ENCODE assay signal across 8 cellular contexts in the genomic region with DNA sequence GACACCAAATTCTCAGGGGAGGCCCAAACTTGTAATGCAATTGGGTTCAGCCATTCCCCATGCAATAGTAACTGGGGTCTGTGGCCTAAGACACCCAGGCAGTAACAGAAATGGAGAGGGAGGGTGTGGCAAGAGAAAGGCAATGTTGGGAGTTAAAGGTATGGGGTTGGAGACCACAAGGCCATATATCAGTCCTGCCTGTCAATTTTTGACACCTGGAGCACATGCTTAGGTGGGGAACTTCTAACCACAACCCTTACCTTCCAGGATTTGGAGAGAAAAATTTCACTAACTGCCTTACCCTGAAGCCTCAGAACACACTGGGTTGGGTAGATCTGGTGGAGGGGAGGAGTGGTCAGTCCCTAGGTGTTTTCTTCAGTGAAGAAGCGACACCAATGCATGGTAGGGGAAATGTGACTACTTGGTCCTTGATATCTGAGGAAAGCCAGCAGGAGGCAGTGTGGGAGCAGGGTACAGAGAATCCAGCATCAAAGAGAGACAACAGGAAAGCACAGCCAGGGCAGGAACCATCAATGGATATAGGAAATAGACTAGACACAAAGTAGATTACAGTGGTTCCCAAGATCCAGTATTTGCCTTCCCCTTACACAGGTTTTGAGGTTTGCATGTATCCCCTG. TPM values are rescaled to one million over a fixed set of nuclear protein-coding genes. Genes with fewer than 3 reads are reported as not detected.
DNase-seq lines count a peak whose midpoint lies in the region; ATAC-seq and TF ChIP-seq lines count a peak whose summit lies in the region.

No MANE protein-coding gene starts in this region.

- peaks cover 0 to 31% (median 23%) of the 10 kb centered on the region in 4 donors for H3K36me3 ChIP-seq in liver (ENCODE audit: control insufficient read depth in 4 of 4, insufficient read depth in 3 of 4, low read depth in 1 of 4, low read length in 3 of 4)

- no peak overlapping the region for H3K27ac Mint-ChIP-seq in activated T-helper 17 cell treated with anti-CD3 and anti-CD28 coated beads, Interleukin-2, amount 50 U/mL, for 72 hours

- 95% methylated on average over 1 of the region's 1 CpG for WGBS in liver

- no peak overlapping the region for H3K4me3 ChIP-seq in liver (ENCODE audit: low read depth in 1 of 3, low read length in 3 of 3)

- no peak for TF ChIP-seq CTCF in liver (IDR thresholded peaks at IDR 0.05; ENCODE audit: low read depth, low read length, missing input control)

- H3K27me3 Mint-ChIP-seq in activated T-helper 17 cell treated with anti-CD3 and anti-CD28 coated beads, Interleukin-2, amount 50 U/mL, for 72 hours, result no peaks in the 10 kb centered on the region

- H3K4me1 ChIP-seq in liver (ENCODE audit: control insufficient read depth in 4 of 4, insufficient read depth in 4 of 4, low read length in 3 of 4), result no peaks in the 10 kb centered on the region

- TF ChIP-seq RAD21 in liver (IDR thresholded peaks at IDR 0.05), result peak; percentile 35 to 58

- no peaks in the 10 kb centered on the region for H3K4me1 Mint-ChIP-seq in activated T-helper 17 cell treated with anti-CD3 and anti-CD28 coated beads, Interleukin-2, amount 50 U/mL, for 72 hours

- no peaks in the 10 kb centered on the region for H3K9me3 Mint-ChIP-seq in activated T-helper 17 cell treated with anti-CD3 and anti-CD28 coated beads, Interleukin-2, amount 50 U/mL, for 72 hours

- no peak overlapping the region for H3K27ac ChIP-seq in liver (ENCODE audit: low read depth in 1 of 2, low read length in 2 of 2)

- DNase-seq in EH (ENCODE audit: low read depth), result peak; percentile 40
- DNase-seq in NCI-H226, result peak; percentile 2
- DNase-seq in cerebellum (ENCODE audit: low spot score), result no peak
- no peak for DNase-seq in NCI-H2171 (lab: John Stamatoyannopoulos, UW)

- ATAC-seq in activated T-helper 17 cell treated with anti-CD3 and anti-CD28 coated beads, Interleukin-2, amount 50 U/mL, for 72 hours (replicated peaks), result peak; percentile 75
- ATAC-seq in GM21619 (IDR thresholded peaks at IDR 0.05; ENCODE audit: unreplicated experiment) (no peak), GM18519 (IDR thresholded peaks at IDR 0.05; ENCODE audit: low FRiP score, unreplicated experiment) (no peak)

- H3K27me3 ChIP-seq in liver (ENCODE audit: control insufficient read depth in 4 of 4, insufficient read depth in 4 of 4, low read length in 3 of 4), result no peaks in the 10 kb centered on the region

- no peak overlapping the region for H3K9ac ChIP-seq in liver (ENCODE audit: low read depth in 1 of 2, low read length in 2 of 2)

- no peak overlapping the region for H3K4me3 Mint-ChIP-seq in activated T-helper 17 cell treated with anti-CD3 and anti-CD28 coated beads, Interleukin-2, amount 50 U/mL, for 72 hours

- peaks cover 18% of the 10 kb centered on the region for H3K36me3 Mint-ChIP-seq in activated T-helper 17 cell treated with anti-CD3 and anti-CD28 coated beads, Interleukin-2, amount 50 U/mL, for 72 hours (ENCODE audit: low read depth)

- H3K9me3 ChIP-seq in liver (ENCODE audit: control insufficient read depth in 4 of 4, low read length in 3 of 4), result no peaks in the 10 kb centered on the region

TF ChIP-seq in liver, 16 proteins besides CTCF, POLR2A, EP300 and RAD21:
- TF ChIP-seq SP1 (IDR thresholded peaks at IDR 0.05), result no peak
- TF ChIP-seq GABPA (IDR thresholded peaks at IDR 0.05 in 1 of 2, conservative IDR thresholded peaks at IDR 0.05 in 1 of 2), result no peak
- TF ChIP-seq ATF3 (IDR thresholded peaks at IDR 0.05), result no peak
- TF ChIP-seq, protein P1, sequence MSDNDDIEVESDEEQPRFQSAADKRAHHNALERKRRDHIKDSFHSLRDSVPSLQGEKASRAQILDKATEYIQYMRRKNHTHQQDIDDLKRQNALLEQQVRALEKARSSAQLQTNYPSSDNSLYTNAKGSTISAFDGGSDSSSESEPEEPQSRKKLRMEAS (IDR thresholded peaks at IDR 0.05), result no peak
- no peak for TF ChIP-seq NR2F2 (IDR thresholded peaks at IDR 0.05)
- TF ChIP-seq FOXA1 (IDR thresholded peaks at IDR 0.05), result no peak
- TF ChIP-seq RXRA (IDR thresholded peaks at IDR 0.05), result no peak
- no peak for TF ChIP-seq YY1 (IDR thresholded peaks at IDR 0.05)
- no peak for TF ChIP-seq JUND (IDR thresholded peaks at IDR 0.05)
- TF ChIP-seq, protein P2, sequence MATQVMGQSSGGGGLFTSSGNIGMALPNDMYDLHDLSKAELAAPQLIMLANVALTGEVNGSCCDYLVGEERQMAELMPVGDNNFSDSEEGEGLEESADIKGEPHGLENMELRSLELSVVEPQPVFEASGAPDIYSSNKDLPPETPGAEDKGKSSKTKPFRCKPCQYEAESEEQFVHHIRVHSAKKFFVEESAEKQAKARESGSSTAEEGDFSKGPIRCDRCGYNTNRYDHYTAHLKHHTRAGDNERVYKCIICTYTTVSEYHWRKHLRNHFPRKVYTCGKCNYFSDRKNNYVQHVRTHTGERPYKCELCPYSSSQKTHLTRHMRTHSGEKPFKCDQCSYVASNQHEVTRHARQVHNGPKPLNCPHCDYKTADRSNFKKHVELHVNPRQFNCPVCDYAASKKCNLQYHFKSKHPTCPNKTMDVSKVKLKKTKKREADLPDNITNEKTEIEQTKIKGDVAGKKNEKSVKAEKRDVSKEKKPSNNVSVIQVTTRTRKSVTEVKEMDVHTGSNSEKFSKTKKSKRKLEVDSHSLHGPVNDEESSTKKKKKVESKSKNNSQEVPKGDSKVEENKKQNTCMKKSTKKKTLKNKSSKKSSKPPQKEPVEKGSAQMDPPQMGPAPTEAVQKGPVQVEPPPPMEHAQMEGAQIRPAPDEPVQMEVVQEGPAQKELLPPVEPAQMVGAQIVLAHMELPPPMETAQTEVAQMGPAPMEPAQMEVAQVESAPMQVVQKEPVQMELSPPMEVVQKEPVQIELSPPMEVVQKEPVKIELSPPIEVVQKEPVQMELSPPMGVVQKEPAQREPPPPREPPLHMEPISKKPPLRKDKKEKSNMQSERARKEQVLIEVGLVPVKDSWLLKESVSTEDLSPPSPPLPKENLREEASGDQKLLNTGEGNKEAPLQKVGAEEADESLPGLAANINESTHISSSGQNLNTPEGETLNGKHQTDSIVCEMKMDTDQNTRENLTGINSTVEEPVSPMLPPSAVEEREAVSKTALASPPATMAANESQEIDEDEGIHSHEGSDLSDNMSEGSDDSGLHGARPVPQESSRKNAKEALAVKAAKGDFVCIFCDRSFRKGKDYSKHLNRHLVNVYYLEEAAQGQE (IDR thresholded peaks at IDR 0.05), result no peak
- TF ChIP-seq EGR1 (IDR thresholded peaks at IDR 0.05; ENCODE audit: low read depth in 2 of 2), result no peak

RNA-seq across cellular contexts. Expression of gene USP49, which starts 6.8 kb away (rescaled TPM):
- total RNA-seq in activated T-helper 17 cell treated with anti-CD3 and anti-CD28 coated beads, Interleukin-2, amount 50 U/mL, for 72 hours, result 10 to 100 TPM in 1 of 2 donors, 1 to 10 TPM in 1; 8.0 to 12.0 TPM
- 1 to 10 TPM; 1.8 to 3.4 TPM for total RNA-seq in liver
- under 1 TPM; 0.33 to 0.43 TPM for polyA plus RNA-seq in liver
- 18.5 TPM for total RNA-seq in cerebellum

RNA-seq across cellular contexts. Expression of gene MED20, which starts 18.9 kb away (rescaled TPM):
- 10 to 100 TPM; 20.5 to 22.6 TPM for total RNA-seq in activated T-helper 17 cell treated with anti-CD3 and anti-CD28 coated beads, Interleukin-2, amount 50 U/mL, for 72 hours
- total RNA-seq in liver, result 10 to 100 TPM; 10.5 to 11.9 TPM
- polyA plus RNA-seq in liver, result 1 to 10 TPM; 3.5 to 6.6 TPM
- 17.6 TPM for total RNA-seq in cerebellum

RNA-seq across cellular contexts. Expression of gene BYSL, which starts 19.3 kb away (rescaled TPM):
- 10 to 100 TPM; 23.3 to 53.1 TPM for total RNA-seq in activated T-helper 17 cell treated with anti-CD3 and anti-CD28 coated beads, Interleukin-2, amount 50 U/mL, for 72 hours
- total RNA-seq in liver (10 to 100 TPM in 1 of 2 donors, 1 to 10 TPM in 1; 7.6 to 11.6 TPM), cerebellum (10.3 TPM)
- 1 to 10 TPM; 5.4 to 9.6 TPM for polyA plus RNA-seq in liver

RNA-seq across cellular contexts. Expression of gene CCND3, which starts 39.6 kb away (rescaled TPM):
- total RNA-seq in activated T-helper 17 cell treated with anti-CD3 and anti-CD28 coated beads, Interleukin-2, amount 50 U/mL, for 72 hours, result 100 to 1,000 TPM; 297 to 332 TPM
- total RNA-seq in liver (10 to 100 TPM; 24.8 to 54.3 TPM), cerebellum (15.5 TPM)
- polyA plus RNA-seq in liver, result 10 to 100 TPM; 11.6 to 21.7 TPM

Comparison
In these comparisons a context has a peak if more than half of its experiments do, and no peak if none do; other contexts are left out.
1. DNase-seq: peak in EH (single experiment) and NCI-H226 (single experiment); none in cerebellum (single experiment) and NCI-H2171 (single experiment).